15 cellular contexts compared by ENCODE assay signal in the genomic region with DNA sequence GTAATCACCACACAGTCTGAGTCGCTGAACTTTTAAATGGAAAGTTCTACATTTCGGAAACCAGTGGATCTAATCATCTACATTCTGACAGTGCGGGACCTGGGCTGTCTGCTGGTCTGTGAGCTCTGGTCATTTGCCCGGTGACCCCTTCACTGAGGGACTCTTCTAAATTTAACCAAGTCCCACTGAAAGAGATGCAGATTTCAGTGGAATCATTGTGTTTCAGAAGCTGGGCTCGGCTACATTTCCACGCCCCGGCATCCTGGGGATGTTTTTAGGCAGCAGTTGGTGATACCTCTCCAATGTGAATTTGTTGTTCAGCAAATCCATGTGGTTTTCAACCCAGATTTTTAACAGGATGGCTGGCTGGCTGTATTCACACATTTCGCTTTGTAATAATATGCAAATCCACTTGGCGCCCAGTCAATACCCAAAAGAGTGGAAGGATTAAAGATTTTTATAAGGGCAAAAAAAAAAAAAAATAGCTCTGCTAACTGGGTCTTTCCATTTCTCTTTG.
DNase-seq lines count a peak whose midpoint lies in the region; ATAC-seq lines count a peak whose summit lies in the region.
"Had no signal": no experiment of that assay in that cellular context is flagged by ENCODE, and none has a peak within 500 bp of the region (broad histone marks: within the 10 kb centered on the region; RNA-seq: fewer than 3 reads in every experiment).

No MANE protein-coding gene starts in this region.

- H3K4me1 Mint-ChIP-seq in activated CD4-positive, alpha-beta memory T cell treated with anti-CD3 and anti-CD28 coated beads for 36 hours (ENCODE audit: low read depth): peaks cover 7% of the 10 kb centered on the region
- H3K4me1 Mint-ChIP-seq: B cell had no signal

- ATAC-seq in GM19467 (IDR thresholded peaks at IDR 0.05; ENCODE audit: unreplicated experiment): no peak
- ATAC-seq: stimulated activated naive CD8-positive, alpha-beta T cell treated with anti-CD3 and anti-CD28 coated beads, Interleukin-15, Interleukin-2, amounts not matched to agents 100 U/mL and 50 U/mL, for 24 hours had no signal

- H3K36me3 Mint-ChIP-seq in activated CD4-positive, alpha-beta memory T cell treated with anti-CD3 and anti-CD28 coated beads for 36 hours: no peaks in the 10 kb centered on the region

- H3K27ac Mint-ChIP-seq in activated CD4-positive, alpha-beta memory T cell treated with anti-CD3 and anti-CD28 coated beads for 36 hours: no peak overlapping the region
- H3K27ac Mint-ChIP-seq: B cell; dendritic cell treated with granulocyte-macrophage colony-stimulating factor and Interleukin-4, amounts not matched to agents 40 ng/mL and 50 ng/mL, for 4 days had no signal

- peak overlapping the region; percentile 71 for H3K27ac ChIP-seq in iPS DF 6.9 (ENCODE audit: low read length)
- H3K27ac ChIP-seq in effector memory CD4-positive, alpha-beta T cell (ENCODE audit: insufficient read depth, low read length, poor library complexity, severe bottlenecking): no peak overlapping the region
- H3K27ac ChIP-seq: KMS-11 had no signal

- POLR2A ChIA-PET in activated CD4-positive, alpha-beta memory T cell treated with anti-CD3 and anti-CD28 coated beads for 36 hours (lab: Charles Lee): no interaction called here

- CTCF ChIA-PET in activated CD4-positive, alpha-beta memory T cell treated with anti-CD3 and anti-CD28 coated beads for 36 hours (lab: Charles Lee): no interaction called here

- no peaks in the 10 kb centered on the region for H3K27me3 ChIP-seq in iPS DF 6.9 (ENCODE audit: control insufficient read depth, insufficient read depth, low read length)
- no peaks in the 10 kb centered on the region for H3K27me3 ChIP-seq in effector memory CD4-positive, alpha-beta T cell (replicated peaks; ENCODE audit: control insufficient read depth, insufficient read depth, low read length, poor library complexity, severe bottlenecking)

- H3K9me3 ChIP-seq in ES-I3 (ENCODE audit: control insufficient read depth, insufficient read depth, low read length) (no peaks in the 10 kb centered on the region), iPS DF 6.9 (ENCODE audit: control insufficient read depth, insufficient read depth, low read length) (no peaks in the 10 kb centered on the region)
- H3K9me3 ChIP-seq in effector memory CD4-positive, alpha-beta T cell (ENCODE audit: control insufficient read depth, low read length): no peaks in the 10 kb centered on the region

- no peak overlapping the region for H3K4me3 ChIP-seq in iPS DF 6.9 (ENCODE audit: low read length)
- H3K4me3 ChIP-seq in effector memory CD4-positive, alpha-beta T cell (ENCODE audit: insufficient read depth, low read depth, low read length, poor library complexity, severe bottlenecking): no peak overlapping the region

- H3K4me3 Mint-ChIP-seq in activated CD4-positive, alpha-beta memory T cell treated with anti-CD3 and anti-CD28 coated beads for 36 hours: no peak overlapping the region
- H3K4me3 Mint-ChIP-seq: B cell; dendritic cell treated with granulocyte-macrophage colony-stimulating factor and Interleukin-4, amounts not matched to agents 40 ng/mL and 50 ng/mL, for 4 days had no signal

- peak in 38 of 58 donors; percentile 12 to 81 (median 38) for DNase-seq in anterior cingulate cortex (lab: John Stamatoyannopoulos, UW)
- no peak for DNase-seq in iPS DF 6.9 (ENCODE audit: low read depth, low spot score)
- DNase-seq in pons (ENCODE audit: low spot score): peak; percentile 16
- no peak for DNase-seq in effector CD8-positive, alpha-beta T cell (lab: John Stamatoyannopoulos, UW)
- DNase-seq in activated CD4-positive, alpha-beta memory T cell treated with anti-CD3 and anti-CD28 coated beads for 36 hours: no peak
- DNase-seq in effector memory CD4-positive, alpha-beta T cell: no peak
- DNase-seq: activated CD4-positive, CD25-positive, alpha-beta regulatory T cell treated with anti-CD3 and anti-CD28 coated beads, Interleukin-2, amount 50 U/mL, for 72 hours; activated gamma-delta T cell treated with Interleukin-2 at 50 U/mL for 16 hours; SHP77; stimulated activated naive CD8-positive, alpha-beta T cell treated with anti-CD3 and anti-CD28 coated beads, Interleukin-15, Interleukin-2, amounts not matched to agents 100 U/mL and 50 U/mL, for 24 hours had no signal

- peak overlapping the region; percentile 28; the same call in 1 of the 2 replicates for H3K9ac ChIP-seq in ES-I3 (ENCODE audit: low read depth, low read length)
- H3K9ac ChIP-seq: KMS-11 had no signal

- no peaks in the 10 kb centered on the region for H3K36me3 ChIP-seq in ES-I3 (ENCODE audit: insufficient read depth, low read length)
- H3K36me3 ChIP-seq in iPS DF 6.9 (ENCODE audit: control insufficient read depth, insufficient read depth, low read length): no peaks in the 10 kb centered on the region
- no peaks in the 10 kb centered on the region for H3K36me3 ChIP-seq in effector memory CD4-positive, alpha-beta T cell (ENCODE audit: control insufficient read depth, insufficient read depth, low read length)

- no peaks in the 10 kb centered on the region for H3K9me3 Mint-ChIP-seq in activated CD4-positive, alpha-beta memory T cell treated with anti-CD3 and anti-CD28 coated beads for 36 hours
- H3K9me3 Mint-ChIP-seq: dendritic cell treated with granulocyte-macrophage colony-stimulating factor and Interleukin-4, amounts not matched to agents 40 ng/mL and 50 ng/mL, for 4 days had no signal

- H3K4me1 ChIP-seq in ES-I3 (ENCODE audit: insufficient read depth, low read length) (peaks cover 57% of the 10 kb centered on the region), iPS DF 6.9 (ENCODE audit: control insufficient read depth, insufficient read depth, low read length) (peaks cover 10% of the 10 kb centered on the region; the same call in 1 of the 2 replicates)
- no peaks in the 10 kb centered on the region for H3K4me1 ChIP-seq in effector memory CD4-positive, alpha-beta T cell (ENCODE audit: control insufficient read depth, insufficient read depth, low read length, poor library complexity, severe bottlenecking)

- H3K27me3 Mint-ChIP-seq in activated CD4-positive, alpha-beta memory T cell treated with anti-CD3 and anti-CD28 coated beads for 36 hours: peaks cover 42% of the 10 kb centered on the region

- no CpG with 5 or more reads among the region's 9 CpGs for WGBS in iPS DF 6.9 (ENCODE audit: insufficient coverage, insufficient read length)

- intact Hi-C loops in activated CD4-positive, alpha-beta memory T cell treated with anti-CD3 and anti-CD28 coated beads for 36 hours (cut with micrococcal nuclease): no loop called here

Comparison
In these comparisons a context has a peak if more than half of its experiments do, and no peak if none do; other contexts are left out.
1. DNase-seq: peak in anterior cingulate cortex (38 of 58) and pons (single experiment); none in iPS DF 6.9 (single experiment), effector CD8-positive, alpha-beta T cell (single experiment), activated CD4-positive, alpha-beta memory T cell treated with anti-CD3 and anti-CD28 coated beads for 36 hours (single experiment) and effector memory CD4-positive, alpha-beta T cell (0 of 3).